ENCODE assay signal across 1 cellular context in the genomic region with DNA sequence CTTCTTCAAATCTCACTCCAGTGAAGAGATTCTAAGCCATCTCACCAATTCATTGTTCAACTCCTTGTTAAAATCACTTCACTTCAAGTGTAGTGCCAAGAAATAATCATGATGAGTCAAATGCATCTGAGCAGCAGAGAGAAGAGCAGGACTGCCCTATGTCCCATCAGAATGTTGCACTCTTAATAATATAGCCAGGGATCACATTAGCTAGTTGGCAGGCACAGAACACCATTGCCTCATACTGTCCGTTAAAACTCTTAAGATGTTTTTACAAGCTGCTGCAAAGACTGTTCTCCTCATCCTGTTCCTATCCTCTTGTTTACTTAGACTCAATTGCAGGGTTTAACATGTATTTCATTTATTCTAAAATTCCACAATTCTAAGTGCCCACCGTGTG.
TF ChIP-seq lines count a peak whose summit lies in the region.

No MANE protein-coding gene starts in this region.

TF ChIP-seq in IMR-90, 13 proteins besides CTCF, POLR2A, EP300 and RAD21 (continued from another document):
- TF ChIP-seq, protein P1, sequence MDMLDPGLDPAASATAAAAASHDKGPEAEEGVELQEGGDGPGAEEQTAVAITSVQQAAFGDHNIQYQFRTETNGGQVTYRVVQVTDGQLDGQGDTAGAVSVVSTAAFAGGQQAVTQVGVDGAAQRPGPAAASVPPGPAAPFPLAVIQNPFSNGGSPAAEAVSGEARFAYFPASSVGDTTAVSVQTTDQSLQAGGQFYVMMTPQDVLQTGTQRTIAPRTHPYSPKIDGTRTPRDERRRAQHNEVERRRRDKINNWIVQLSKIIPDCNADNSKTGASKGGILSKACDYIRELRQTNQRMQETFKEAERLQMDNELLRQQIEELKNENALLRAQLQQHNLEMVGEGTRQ (IDR thresholded peaks at IDR 0.05; ENCODE audit: low read depth, low read length), result no peak
- TF ChIP-seq MAFK (IDR thresholded peaks at IDR 0.05; ENCODE audit: low read depth, low read length) (no peak), MAZ (IDR thresholded peaks at IDR 0.05; ENCODE audit: borderline replicate concordance, low read depth, low read length) (no peak), RCOR1 (IDR thresholded peaks at IDR 0.05; ENCODE audit: insufficient replicate concordance, low read length) (no peak), FOS (IDR thresholded peaks at IDR 0.05; ENCODE audit: low read depth, low read length) (no peak), NFE2L2 (IDR thresholded peaks at IDR 0.05; ENCODE audit: low read depth, low read length) (no peak), MXI1 (IDR thresholded peaks at IDR 0.05; ENCODE audit: borderline replicate concordance, low read depth, low read length) (no peak)
- TF ChIP-seq, protein P2, sequence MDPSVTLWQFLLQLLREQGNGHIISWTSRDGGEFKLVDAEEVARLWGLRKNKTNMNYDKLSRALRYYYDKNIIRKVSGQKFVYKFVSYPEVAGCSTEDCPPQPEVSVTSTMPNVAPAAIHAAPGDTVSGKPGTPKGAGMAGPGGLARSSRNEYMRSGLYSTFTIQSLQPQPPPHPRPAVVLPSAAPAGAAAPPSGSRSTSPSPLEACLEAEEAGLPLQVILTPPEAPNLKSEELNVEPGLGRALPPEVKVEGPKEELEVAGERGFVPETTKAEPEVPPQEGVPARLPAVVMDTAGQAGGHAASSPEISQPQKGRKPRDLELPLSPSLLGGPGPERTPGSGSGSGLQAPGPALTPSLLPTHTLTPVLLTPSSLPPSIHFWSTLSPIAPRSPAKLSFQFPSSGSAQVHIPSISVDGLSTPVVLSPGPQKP (IDR thresholded peaks at IDR 0.05; ENCODE audit: borderline replicate concordance, low read depth, low read length), result no peak
